ENCODE assay signal across 7 cellular contexts in genomic region chr5:79865588-79865987, GRCh38.
"Had no signal": no experiment of that assay in that cellular context is flagged by ENCODE, and none has a peak within 500 bp of the region (broad histone marks: within the 10 kb centered on the region; RNA-seq: fewer than 3 reads in every experiment).

No MANE protein-coding gene starts in this region.

- H3K9ac ChIP-seq: GM23248 had no signal

- H3K27ac Mint-ChIP-seq: HFFc6 had no signal

- H3K9me3 Mint-ChIP-seq: HFFc6 had no signal

- DNase-seq: GM23248, GOT3, H7, HFFc6, IMR-90 had no signal

- H3K27ac ChIP-seq: GM23248 had no signal

- H3K36me3 ChIP-seq: HAP-1 had no signal

- H3K4me3 ChIP-seq: GM23248, HAP-1 had no signal

- H2AFZ ChIP-seq: GM23248 had no signal

- ATAC-seq: HCT116 had no signal

- H3K4me1 ChIP-seq: HAP-1 had no signal

- H3K4me3 Mint-ChIP-seq: HFFc6 had no signal

- H3K9me3 ChIP-seq: HAP-1 had no signal
